Comparison of ENCODE assay signal across 13 cellular contexts in genomic region chr5:143224672-143225071, GRCh38.
"Had no signal": no experiment of that assay in that cellular context is flagged by ENCODE, and none has a peak within 500 bp of the region (broad histone marks: within the 10 kb centered on the region; RNA-seq: fewer than 3 reads in every experiment).

No MANE protein-coding gene starts in this region.

- DNase-seq: activated CD4-positive, alpha-beta T cell treated with anti-CD3 and anti-CD28 coated beads, Interleukin-2, amount 50 U/mL, for 1 hour; amniotic stem cell; body of pancreas; colonic mucosa; esophagus squamous epithelium; foreskin fibroblast; glutamatergic neuron; hypothalamus; mesenchymal stem cell; nephron progenitor cell; right lobe of liver had no signal

- ATAC-seq: activated naive CD4-positive, alpha-beta T cell treated with anti-CD3 and anti-CD28 coated beads, Interleukin-2, amount 50 U/mL, for 72 hours; body of pancreas; right lobe of liver; SK-N-SH treated with all-trans-retinoic acid at 6 μM for 48 hours had no signal

- H3K4me3 Mint-ChIP-seq: nephron progenitor cell had no signal

- H3K9me3 Mint-ChIP-seq: activated naive CD4-positive, alpha-beta T cell treated with anti-CD3 and anti-CD28 coated beads, Interleukin-2, amount 50 U/mL, for 72 hours; nephron progenitor cell had no signal

- H3K27ac Mint-ChIP-seq: nephron progenitor cell had no signal
